In genomic region chr7:668958-669357, GRCh38 we compare ENCODE assay signal across 2 cellular contexts.
TF ChIP-seq lines count a peak whose summit lies in the region.

No MANE protein-coding gene starts in this region.

TF ChIP-seq in IMR-90, 13 proteins besides CTCF, POLR2A, EP300 and RAD21:
- no peak for TF ChIP-seq ELK1 (IDR thresholded peaks at IDR 0.05; ENCODE audit: borderline replicate concordance, low read depth, low read length)
- TF ChIP-seq MAZ (IDR thresholded peaks at IDR 0.05; ENCODE audit: borderline replicate concordance, low read depth, low read length) = no peak
- TF ChIP-seq, protein P1, sequence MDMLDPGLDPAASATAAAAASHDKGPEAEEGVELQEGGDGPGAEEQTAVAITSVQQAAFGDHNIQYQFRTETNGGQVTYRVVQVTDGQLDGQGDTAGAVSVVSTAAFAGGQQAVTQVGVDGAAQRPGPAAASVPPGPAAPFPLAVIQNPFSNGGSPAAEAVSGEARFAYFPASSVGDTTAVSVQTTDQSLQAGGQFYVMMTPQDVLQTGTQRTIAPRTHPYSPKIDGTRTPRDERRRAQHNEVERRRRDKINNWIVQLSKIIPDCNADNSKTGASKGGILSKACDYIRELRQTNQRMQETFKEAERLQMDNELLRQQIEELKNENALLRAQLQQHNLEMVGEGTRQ (IDR thresholded peaks at IDR 0.05; ENCODE audit: low read depth, low read length) = no peak
- TF ChIP-seq RCOR1 (IDR thresholded peaks at IDR 0.05; ENCODE audit: insufficient replicate concordance, low read length) = no peak
- no peak for TF ChIP-seq MAFK (IDR thresholded peaks at IDR 0.05; ENCODE audit: low read depth, low read length)
- no peak for TF ChIP-seq NFE2L2 (IDR thresholded peaks at IDR 0.05; ENCODE audit: low read depth, low read length)
- no peak for TF ChIP-seq FOS (IDR thresholded peaks at IDR 0.05; ENCODE audit: low read depth, low read length)
- no peak for TF ChIP-seq SMC3 (IDR thresholded peaks at IDR 0.05; ENCODE audit: low read depth, low read length)

TF ChIP-seq in K562, 482 proteins besides CTCF, POLR2A, EP300 and RAD21:
- TF ChIP-seq GTF2F1 (IDR thresholded peaks at IDR 0.05; ENCODE audit: low read depth, low read length) = no peak
- TF ChIP-seq HDAC6 (IDR thresholded peaks at IDR 0.05; ENCODE audit: low read depth, low read length) = no peak
- no peak for TF ChIP-seq TAL1 (IDR thresholded peaks at IDR 0.05)
- TF ChIP-seq ZNF146 (CRISPR knock-in tag; IDR thresholded peaks at IDR 0.05; ENCODE audit: unreplicated experiment) = peak; percentile 99
- peak; percentile 18 to 62; a peak in 2 of 4 replicates for TF ChIP-seq KDM1A (IDR thresholded peaks at IDR 0.05)
- TF ChIP-seq RBM25 (IDR thresholded peaks at IDR 0.05; ENCODE audit: low read depth, low read length, severe bottlenecking) = peak; percentile 74
- peak in 1 of 2 experiments; percentile 71; a peak in 1 of 4 replicates for TF ChIP-seq RCOR1 (IDR thresholded peaks at IDR 0.05; ENCODE audit: borderline replicate concordance in 1 of 2, low read depth in 2 of 2, low read length in 2 of 2)
- peak; percentile 58; the same call in 1 of the 2 replicates for TF ChIP-seq ADNP (tag; IDR thresholded peaks at IDR 0.05)
- TF ChIP-seq, protein P2, sequence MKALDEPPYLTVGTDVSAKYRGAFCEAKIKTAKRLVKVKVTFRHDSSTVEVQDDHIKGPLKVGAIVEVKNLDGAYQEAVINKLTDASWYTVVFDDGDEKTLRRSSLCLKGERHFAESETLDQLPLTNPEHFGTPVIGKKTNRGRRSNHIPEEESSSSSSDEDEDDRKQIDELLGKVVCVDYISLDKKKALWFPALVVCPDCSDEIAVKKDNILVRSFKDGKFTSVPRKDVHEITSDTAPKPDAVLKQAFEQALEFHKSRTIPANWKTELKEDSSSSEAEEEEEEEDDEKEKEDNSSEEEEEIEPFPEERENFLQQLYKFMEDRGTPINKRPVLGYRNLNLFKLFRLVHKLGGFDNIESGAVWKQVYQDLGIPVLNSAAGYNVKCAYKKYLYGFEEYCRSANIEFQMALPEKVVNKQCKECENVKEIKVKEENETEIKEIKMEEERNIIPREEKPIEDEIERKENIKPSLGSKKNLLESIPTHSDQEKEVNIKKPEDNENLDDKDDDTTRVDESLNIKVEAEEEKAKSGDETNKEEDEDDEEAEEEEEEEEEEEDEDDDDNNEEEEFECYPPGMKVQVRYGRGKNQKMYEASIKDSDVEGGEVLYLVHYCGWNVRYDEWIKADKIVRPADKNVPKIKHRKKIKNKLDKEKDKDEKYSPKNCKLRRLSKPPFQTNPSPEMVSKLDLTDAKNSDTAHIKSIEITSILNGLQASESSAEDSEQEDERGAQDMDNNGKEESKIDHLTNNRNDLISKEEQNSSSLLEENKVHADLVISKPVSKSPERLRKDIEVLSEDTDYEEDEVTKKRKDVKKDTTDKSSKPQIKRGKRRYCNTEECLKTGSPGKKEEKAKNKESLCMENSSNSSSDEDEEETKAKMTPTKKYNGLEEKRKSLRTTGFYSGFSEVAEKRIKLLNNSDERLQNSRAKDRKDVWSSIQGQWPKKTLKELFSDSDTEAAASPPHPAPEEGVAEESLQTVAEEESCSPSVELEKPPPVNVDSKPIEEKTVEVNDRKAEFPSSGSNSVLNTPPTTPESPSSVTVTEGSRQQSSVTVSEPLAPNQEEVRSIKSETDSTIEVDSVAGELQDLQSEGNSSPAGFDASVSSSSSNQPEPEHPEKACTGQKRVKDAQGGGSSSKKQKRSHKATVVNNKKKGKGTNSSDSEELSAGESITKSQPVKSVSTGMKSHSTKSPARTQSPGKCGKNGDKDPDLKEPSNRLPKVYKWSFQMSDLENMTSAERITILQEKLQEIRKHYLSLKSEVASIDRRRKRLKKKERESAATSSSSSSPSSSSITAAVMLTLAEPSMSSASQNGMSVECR (CRISPR knock-in tag; IDR thresholded peaks at IDR 0.05) = no peak
- peak; percentile 78 for TF ChIP-seq BCOR (IDR thresholded peaks at IDR 0.05)
- no peak for TF ChIP-seq GTF2E2 (tag; IDR thresholded peaks at IDR 0.05)
